40 cellular contexts compared by ENCODE assay signal in the genomic region with DNA sequence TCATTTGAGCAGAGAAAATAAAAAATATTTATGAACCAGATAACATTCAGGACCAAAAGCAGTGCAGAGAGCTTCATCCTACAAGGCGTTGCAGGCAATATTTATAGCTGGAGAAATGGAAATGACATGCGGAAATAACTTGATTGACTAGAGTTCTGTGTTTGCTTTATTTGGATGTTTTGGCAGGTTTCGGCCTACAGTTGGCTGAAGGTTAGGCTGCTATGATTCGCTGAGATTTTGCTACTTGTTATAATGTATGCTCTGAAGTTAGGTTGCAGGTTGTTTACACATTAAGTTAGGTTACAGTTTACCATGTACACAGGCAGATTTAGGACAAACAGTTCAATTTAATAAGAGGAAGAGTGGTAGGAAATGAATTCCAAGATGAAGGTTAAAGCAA. TPM values are rescaled to one million over a fixed set of nuclear protein-coding genes. Genes with fewer than 3 reads are reported as not detected.
"Had no signal": no experiment of that assay in that cellular context is flagged by ENCODE, and none has a peak within 500 bp of the region (broad histone marks: within the 10 kb centered on the region; RNA-seq: fewer than 3 reads in every experiment).

No MANE protein-coding gene starts in this region.

- DNase-seq: Karpas-422, Kasumi-1, MG63, MM.1S, MV-4-11, NCI-H1048, NCI-H1092, NCI-H1092 treated with DMSO at 0.1 percent for 48 hours, NCI-H1105, NCI-H1105 treated with DMSO at 0.1 percent for 48 hours, NCI-H1417, NCI-H1417 treated with DMSO at 0.1 percent for 48 hours, NCI-H1436, NCI-H1436 treated with DMSO at 0.1 percent for 48 hours, NCI-H146, NCI-H1694, NCI-H1694 treated with DMSO at 0.1 percent for 48 hours, NCI-H187, NCI-H187 treated with DMSO at 0.1 percent for 48 hours, NCI-H1930, NCI-H2029, NCI-H2029 treated with DMSO at 0.1 percent for 48 hours, NCI-H2081, NCI-H2081 treated with DMSO at 0.1 percent for 48 hours, NCI-H2107, NCI-H2171, NCI-H2171 treated with DMSO at 0.1 percent for 48 hours, NCI-H2227 treated with DMSO at 0.1 percent for 48 hours, NCI-H226, NCI-H345, NCI-H446, NCI-H446 treated with DMSO at 0.1 percent for 48 hours, NCI-H510A, NCI-H510A treated with DMSO at 0.1 percent for 48 hours, NCI-H524, NCI-H524 treated with DMSO at 0.1 percent for 48 hours had no signal

- H3K9me3 ChIP-seq: MG63 had no signal

- H3K36me3 ChIP-seq: MG63 had no signal

- H3K27me3 ChIP-seq: MG63 had no signal

- H3K4me3 ChIP-seq: MG63 had no signal

RNA-seq across cellular contexts. Expression of a gene that starts 0.6 kb away (rescaled TPM):
- total RNA-seq: LHCN-M2, M059J, MCF 10A, NCI-H460 had no signal

RNA-seq across cellular contexts. Expression of a gene that starts 36.3 kb away (rescaled TPM):
- total RNA-seq: LHCN-M2, M059J, MCF 10A, NCI-H460 had no signal

RNA-seq across cellular contexts. Expression of a gene that starts 58.2 kb away (rescaled TPM):
- total RNA-seq: LHCN-M2, M059J, MCF 10A, NCI-H460 had no signal
